Comparison of ENCODE assay signal across 1 cellular context in genomic region chr11:67303989-67304411, GRCh38.
TF ChIP-seq lines count a peak whose summit lies in the region.

No MANE protein-coding gene starts in this region.

TF ChIP-seq in HepG2, 621 proteins besides CTCF, POLR2A, EP300 and RAD21:
- TF ChIP-seq UBTF (CRISPR knock-in tag; IDR thresholded peaks at IDR 0.05) (peak; percentile 37; the same call in 1 of the 2 replicates), ZNF619 (CRISPR knock-in tag; IDR thresholded peaks at IDR 0.05) (0 out of 2 replicates have a peak, but pooled peaks have one; percentile 40), ZNF546 (CRISPR knock-in tag; conservative IDR thresholded peaks at IDR 0.05) (peak; percentile 100), MTA1 (CRISPR knock-in tag; IDR thresholded peaks at IDR 0.05; ENCODE audit: borderline replicate concordance) (peak; percentile 21; the same call in 1 of the 2 replicates), DZIP1 (CRISPR knock-in tag; IDR thresholded peaks at IDR 0.05) (no peak), GATAD2A (CRISPR knock-in tag; IDR thresholded peaks at IDR 0.05) (0 out of 2 replicates have a peak, but pooled peaks have one; percentile 4), ZNF121 (CRISPR knock-in tag; IDR thresholded peaks at IDR 0.05) (no peak), PBX3 (CRISPR knock-in tag; IDR thresholded peaks at IDR 0.05; ENCODE audit: borderline replicate concordance) (0 out of 2 replicates have a peak, but pooled peaks have one; percentile 24), LCORL (IDR thresholded peaks at IDR 0.05) (no peak), LCORL (CRISPR knock-in tag; IDR thresholded peaks at IDR 0.05) (no peak), ZNF687 (CRISPR knock-in tag; IDR thresholded peaks at IDR 0.05) (peak; percentile 38), ZNF790 (CRISPR knock-in tag; IDR thresholded peaks at IDR 0.05; ENCODE audit: borderline replicate concordance) (0 out of 2 replicates have a peak, but pooled peaks have one; percentile 5), ZNF232 (CRISPR knock-in tag; IDR thresholded peaks at IDR 0.05; ENCODE audit: borderline replicate concordance) (0 out of 2 replicates have a peak, but pooled peaks have one; percentile 20), CHD4 (IDR thresholded peaks at IDR 0.05; ENCODE audit: borderline replicate concordance, low read length) (no peak), ZSCAN25 (CRISPR knock-in tag; IDR thresholded peaks at IDR 0.05) (0 out of 2 replicates have a peak, but pooled peaks have one; percentile 51), ZNF782 (CRISPR knock-in tag; IDR thresholded peaks at IDR 0.05; ENCODE audit: borderline replicate concordance) (0 out of 2 replicates have a peak, but pooled peaks have one; percentile 41), DMAP1 (CRISPR knock-in tag; IDR thresholded peaks at IDR 0.05) (0 out of 2 replicates have a peak, but pooled peaks have one; percentile 1), ELF1 (CRISPR knock-in tag; IDR thresholded peaks at IDR 0.05) (0 out of 2 replicates have a peak, but pooled peaks have one; percentile 18), PHF8 (CRISPR knock-in tag; IDR thresholded peaks at IDR 0.05) (0 out of 2 replicates have a peak, but pooled peaks have one; percentile 3), ETV5 (CRISPR knock-in tag; IDR thresholded peaks at IDR 0.05; ENCODE audit: borderline replicate concordance) (0 out of 2 replicates have a peak, but pooled peaks have one; percentile 26), SAFB2 (CRISPR knock-in tag; IDR thresholded peaks at IDR 0.05; ENCODE audit: borderline replicate concordance, low read depth) (no peak), ZNF501 (CRISPR knock-in tag; IDR thresholded peaks at IDR 0.05) (0 out of 2 replicates have a peak, but pooled peaks have one; percentile 20), SRY (CRISPR knock-in tag; IDR thresholded peaks at IDR 0.05) (0 out of 2 replicates have a peak, but pooled peaks have one; percentile 35), MAX (IDR thresholded peaks at IDR 0.05) (peak; percentile 2; the same call in 1 of the 2 replicates)
- TF ChIP-seq, protein P1, sequence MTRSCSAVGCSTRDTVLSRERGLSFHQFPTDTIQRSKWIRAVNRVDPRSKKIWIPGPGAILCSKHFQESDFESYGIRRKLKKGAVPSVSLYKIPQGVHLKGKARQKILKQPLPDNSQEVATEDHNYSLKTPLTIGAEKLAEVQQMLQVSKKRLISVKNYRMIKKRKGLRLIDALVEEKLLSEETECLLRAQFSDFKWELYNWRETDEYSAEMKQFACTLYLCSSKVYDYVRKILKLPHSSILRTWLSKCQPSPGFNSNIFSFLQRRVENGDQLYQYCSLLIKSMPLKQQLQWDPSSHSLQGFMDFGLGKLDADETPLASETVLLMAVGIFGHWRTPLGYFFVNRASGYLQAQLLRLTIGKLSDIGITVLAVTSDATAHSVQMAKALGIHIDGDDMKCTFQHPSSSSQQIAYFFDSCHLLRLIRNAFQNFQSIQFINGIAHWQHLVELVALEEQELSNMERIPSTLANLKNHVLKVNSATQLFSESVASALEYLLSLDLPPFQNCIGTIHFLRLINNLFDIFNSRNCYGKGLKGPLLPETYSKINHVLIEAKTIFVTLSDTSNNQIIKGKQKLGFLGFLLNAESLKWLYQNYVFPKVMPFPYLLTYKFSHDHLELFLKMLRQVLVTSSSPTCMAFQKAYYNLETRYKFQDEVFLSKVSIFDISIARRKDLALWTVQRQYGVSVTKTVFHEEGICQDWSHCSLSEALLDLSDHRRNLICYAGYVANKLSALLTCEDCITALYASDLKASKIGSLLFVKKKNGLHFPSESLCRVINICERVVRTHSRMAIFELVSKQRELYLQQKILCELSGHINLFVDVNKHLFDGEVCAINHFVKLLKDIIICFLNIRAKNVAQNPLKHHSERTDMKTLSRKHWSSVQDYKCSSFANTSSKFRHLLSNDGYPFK (CRISPR knock-in tag; IDR thresholded peaks at IDR 0.05; ENCODE audit: borderline replicate concordance), result peak; percentile 12; the same call in 1 of the 2 replicates
- TF ChIP-seq, protein P2, sequence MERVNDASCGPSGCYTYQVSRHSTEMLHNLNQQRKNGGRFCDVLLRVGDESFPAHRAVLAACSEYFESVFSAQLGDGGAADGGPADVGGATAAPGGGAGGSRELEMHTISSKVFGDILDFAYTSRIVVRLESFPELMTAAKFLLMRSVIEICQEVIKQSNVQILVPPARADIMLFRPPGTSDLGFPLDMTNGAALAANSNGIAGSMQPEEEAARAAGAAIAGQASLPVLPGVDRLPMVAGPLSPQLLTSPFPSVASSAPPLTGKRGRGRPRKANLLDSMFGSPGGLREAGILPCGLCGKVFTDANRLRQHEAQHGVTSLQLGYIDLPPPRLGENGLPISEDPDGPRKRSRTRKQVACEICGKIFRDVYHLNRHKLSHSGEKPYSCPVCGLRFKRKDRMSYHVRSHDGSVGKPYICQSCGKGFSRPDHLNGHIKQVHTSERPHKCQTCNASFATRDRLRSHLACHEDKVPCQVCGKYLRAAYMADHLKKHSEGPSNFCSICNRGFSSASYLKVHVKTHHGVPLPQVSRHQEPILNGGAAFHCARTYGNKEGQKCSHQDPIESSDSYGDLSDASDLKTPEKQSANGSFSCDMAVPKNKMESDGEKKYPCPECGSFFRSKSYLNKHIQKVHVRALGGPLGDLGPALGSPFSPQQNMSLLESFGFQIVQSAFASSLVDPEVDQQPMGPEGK (CRISPR knock-in tag; IDR thresholded peaks at IDR 0.05), result peak; percentile 66
